8 cellular contexts compared by ENCODE assay signal in the genomic region with DNA sequence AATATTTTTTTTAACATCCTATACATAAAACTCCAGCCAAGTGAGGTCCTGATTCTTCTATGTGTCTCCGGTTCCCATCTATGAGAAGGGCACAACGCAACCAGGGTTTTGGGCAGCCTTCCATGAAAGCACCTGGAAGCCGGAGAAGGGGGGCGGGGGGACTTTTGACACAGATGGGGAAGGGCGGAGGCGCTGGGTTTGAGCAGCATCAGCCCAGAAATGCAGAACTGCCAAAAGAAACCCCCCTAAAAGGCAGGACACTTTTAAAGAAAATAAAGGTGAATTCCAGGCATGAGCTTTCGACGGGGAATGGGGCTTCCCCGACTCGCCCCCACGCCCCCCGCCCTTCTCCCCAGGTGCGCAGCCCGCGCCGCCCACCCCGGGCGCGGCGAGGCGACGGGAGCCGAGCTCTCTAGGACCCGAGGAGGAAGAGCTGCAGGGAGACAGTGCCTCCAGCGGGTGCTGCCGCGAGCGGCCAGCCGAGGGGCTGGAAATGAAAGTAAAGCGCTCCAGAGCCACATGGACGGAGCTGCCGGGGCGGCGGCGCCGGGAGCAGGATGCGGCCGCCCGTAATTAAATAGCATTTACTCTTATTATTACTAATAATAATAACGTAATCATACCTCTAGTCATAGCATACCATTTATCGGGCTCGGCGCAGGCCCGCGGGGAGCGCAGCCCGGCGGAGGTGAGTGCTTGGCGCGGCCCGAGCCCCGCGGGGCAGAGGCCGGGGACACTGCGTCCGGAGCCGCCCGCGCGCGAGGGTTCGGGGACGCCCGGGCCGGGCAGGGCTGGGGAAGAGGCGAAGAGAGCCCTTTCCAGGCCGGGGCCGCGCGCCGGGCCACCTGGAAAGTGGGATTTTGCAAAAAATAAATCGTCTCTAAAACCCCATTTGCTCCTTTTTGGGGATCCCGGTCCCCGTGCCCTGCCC. TPM values are rescaled to one million over a fixed set of nuclear protein-coding genes. Genes with fewer than 3 reads are reported as not detected.
A peak's percentile ranks its signal among the peaks of the same experiment; 100 is the strongest.
DNase-seq lines count a peak whose midpoint lies in the region; ATAC-seq and TF ChIP-seq lines count a peak whose summit lies in the region.

A gene with protein sequence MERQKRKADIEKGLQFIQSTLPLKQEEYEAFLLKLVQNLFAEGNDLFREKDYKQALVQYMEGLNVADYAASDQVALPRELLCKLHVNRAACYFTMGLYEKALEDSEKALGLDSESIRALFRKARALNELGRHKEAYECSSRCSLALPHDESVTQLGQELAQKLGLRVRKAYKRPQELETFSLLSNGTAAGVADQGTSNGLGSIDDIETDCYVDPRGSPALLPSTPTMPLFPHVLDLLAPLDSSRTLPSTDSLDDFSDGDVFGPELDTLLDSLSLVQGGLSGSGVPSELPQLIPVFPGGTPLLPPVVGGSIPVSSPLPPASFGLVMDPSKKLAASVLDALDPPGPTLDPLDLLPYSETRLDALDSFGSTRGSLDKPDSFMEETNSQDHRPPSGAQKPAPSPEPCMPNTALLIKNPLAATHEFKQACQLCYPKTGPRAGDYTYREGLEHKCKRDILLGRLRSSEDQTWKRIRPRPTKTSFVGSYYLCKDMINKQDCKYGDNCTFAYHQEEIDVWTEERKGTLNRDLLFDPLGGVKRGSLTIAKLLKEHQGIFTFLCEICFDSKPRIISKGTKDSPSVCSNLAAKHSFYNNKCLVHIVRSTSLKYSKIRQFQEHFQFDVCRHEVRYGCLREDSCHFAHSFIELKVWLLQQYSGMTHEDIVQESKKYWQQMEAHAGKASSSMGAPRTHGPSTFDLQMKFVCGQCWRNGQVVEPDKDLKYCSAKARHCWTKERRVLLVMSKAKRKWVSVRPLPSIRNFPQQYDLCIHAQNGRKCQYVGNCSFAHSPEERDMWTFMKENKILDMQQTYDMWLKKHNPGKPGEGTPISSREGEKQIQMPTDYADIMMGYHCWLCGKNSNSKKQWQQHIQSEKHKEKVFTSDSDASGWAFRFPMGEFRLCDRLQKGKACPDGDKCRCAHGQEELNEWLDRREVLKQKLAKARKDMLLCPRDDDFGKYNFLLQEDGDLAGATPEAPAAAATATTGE (plus strand): TSS at position 441 of the 931 bp plus-strand sequence. CDS start 19,136 bp downstream, outside the sequence.

- intact Hi-C loops in cardiac septum (cut with DNase I), result loop anchor here (2.0 to 5.0 kb wide), 2 partner anchors 15 to 209 kb away; a partner anchor contains a TSS
- intact Hi-C loops in posterior cingulate gyrus (cut with DNase I), result loop anchor here (10.0 kb wide), 1 partner anchor 63 kb away; no protein-coding TSS in a partner anchor

- H3K4me1 Mint-ChIP-seq in activated naive CD8-positive, alpha-beta T cell treated with anti-CD3 and anti-CD28 coated beads, Interleukin-2, amount 50 U/mL, for 24 hours, result peaks cover 33% of the 10 kb centered on the region
- H3K4me1 Mint-ChIP-seq in type B pancreatic cell (ENCODE audit: unreplicated experiment), result peaks cover 25% of the 10 kb centered on the region

- H3K9me3 Mint-ChIP-seq in activated naive CD8-positive, alpha-beta T cell treated with anti-CD3 and anti-CD28 coated beads, Interleukin-2, amount 50 U/mL, for 24 hours, result no peaks in the 10 kb centered on the region
- H3K9me3 Mint-ChIP-seq in type B pancreatic cell, result no peaks in the 10 kb centered on the region

- peak within 1 kb of the TSS; percentile 74 for H3K27ac Mint-ChIP-seq in activated naive CD8-positive, alpha-beta T cell treated with anti-CD3 and anti-CD28 coated beads, Interleukin-2, amount 50 U/mL, for 24 hours
- peak within 1 kb of the TSS; percentile 100 for H3K27ac Mint-ChIP-seq in type B pancreatic cell

- no peaks in the 10 kb centered on the region for H3K27me3 Mint-ChIP-seq in activated naive CD8-positive, alpha-beta T cell treated with anti-CD3 and anti-CD28 coated beads, Interleukin-2, amount 50 U/mL, for 24 hours
- no peaks in the 10 kb centered on the region for H3K27me3 Mint-ChIP-seq in type B pancreatic cell

- peak; percentile 50 for DNase-seq in GM12864 (ENCODE audit: low read depth)
- DNase-seq in NCI-H1048 (lab: John Stamatoyannopoulos, UW), result peak; percentile 53
- peak; percentile 86 for DNase-seq in SW480 (ENCODE audit: low spot score)
- peak; percentile 83 for DNase-seq in activated naive CD8-positive, alpha-beta T cell treated with anti-CD3 and anti-CD28 coated beads, Interleukin-2, amount 50 U/mL, for 24 hours
- peak; percentile 94 for DNase-seq in cardiac septum (ENCODE audit: low spot score)
- peak; percentile 67 to 98 (median 82) for DNase-seq in posterior cingulate gyrus
- peak; percentile 87 for DNase-seq in type B pancreatic cell (ENCODE audit: extremely low spot score, unreplicated experiment)

- TF ChIP-seq CTCF in GM12864 (IDR thresholded peaks at IDR 0.05; ENCODE audit: low read depth, low read length, missing control alignments) (peak; percentile 56), type B pancreatic cell (conservative IDR thresholded peaks at IDR 0.05) (peak; percentile 68)

- H3K36me3 Mint-ChIP-seq in activated naive CD8-positive, alpha-beta T cell treated with anti-CD3 and anti-CD28 coated beads, Interleukin-2, amount 50 U/mL, for 24 hours (ENCODE audit: low read depth), result peaks cover 8% of the 10 kb centered on the region
- peaks cover 10% of the 10 kb centered on the region for H3K36me3 Mint-ChIP-seq in type B pancreatic cell

- H3K4me3 ChIP-seq in GM12864 (ENCODE audit: low read depth, low read length), result peak within 1 kb of the TSS; percentile 75

- peak within 1 kb of the TSS; percentile 82 for H3K4me3 Mint-ChIP-seq in activated naive CD8-positive, alpha-beta T cell treated with anti-CD3 and anti-CD28 coated beads, Interleukin-2, amount 50 U/mL, for 24 hours
- peak within 1 kb of the TSS; percentile 90 for H3K4me3 Mint-ChIP-seq in type B pancreatic cell

- ATAC-seq in HG02588 (IDR thresholded peaks at IDR 0.05; ENCODE audit: unreplicated experiment), result peak; percentile 73
- ATAC-seq in activated naive CD8-positive, alpha-beta T cell treated with anti-CD3 and anti-CD28 coated beads, Interleukin-2, amount 50 U/mL, for 24 hours, result peak; percentile 97

RNA-seq across cellular contexts. Expression of the gene that starts here (rescaled TPM):
- 37.2 TPM for total RNA-seq in cardiac septum
- total RNA-seq in type B pancreatic cell (ENCODE audit: low replicate concordance), result 74.3 and 76.2 TPM in 2 replicates

Comparison
In these comparisons a context has a peak if more than half of its experiments do, and no peak if none do; other contexts are left out.
1. Peak in every context shown above with its lines: DNase-seq, ATAC-seq and H3K4me3 ChIP-seq.